In the genomic region with DNA sequence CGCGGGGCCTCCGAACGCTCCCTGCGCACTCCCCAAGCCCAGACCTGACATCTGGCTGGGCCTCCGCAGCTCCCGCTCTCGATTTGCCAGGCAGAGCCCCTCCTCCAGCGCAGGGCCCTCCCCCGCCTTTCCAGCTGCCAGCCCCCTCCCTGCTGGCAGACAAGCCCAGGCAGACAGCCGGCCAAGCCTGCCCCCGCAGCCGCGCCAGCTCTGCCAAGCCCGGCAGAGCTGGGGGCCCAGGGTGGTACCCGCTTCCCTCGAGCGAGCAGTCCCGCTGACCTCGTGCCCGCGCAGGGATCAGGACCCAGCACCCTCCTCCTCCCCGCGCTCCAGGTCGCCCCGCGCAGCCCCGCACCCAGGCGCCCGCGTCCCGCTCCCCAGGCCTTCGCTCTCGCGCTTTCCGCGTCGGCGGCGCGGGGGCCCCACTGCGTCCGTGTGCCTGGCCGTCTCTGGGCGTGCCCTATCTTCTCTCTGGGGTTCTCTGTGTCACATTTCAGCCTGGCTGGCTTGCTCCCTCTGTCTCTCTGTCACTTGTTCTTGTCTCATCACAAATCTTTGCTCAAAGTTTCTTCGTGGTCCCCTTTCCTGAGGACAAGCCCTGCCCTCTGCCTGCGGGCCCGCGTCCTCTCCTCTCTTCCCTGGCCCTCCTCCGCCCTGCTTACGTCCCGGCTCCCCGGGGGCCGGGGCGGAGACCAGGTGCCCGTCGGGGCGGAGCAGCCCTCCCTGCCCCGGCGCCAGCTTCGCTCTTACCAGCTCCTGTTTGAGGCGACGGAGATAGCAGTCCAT, we compare ENCODE assay signal across 1 cellular context.
A peak's percentile ranks its signal among the peaks of the same experiment; 100 is the strongest.
TF ChIP-seq lines count a peak whose summit lies in the region.

No MANE protein-coding gene starts in this region.

TF ChIP-seq in HEK293, 187 proteins besides CTCF, POLR2A, EP300 and RAD21 (continued from another document and continues in another):
- TF ChIP-seq, protein P1, sequence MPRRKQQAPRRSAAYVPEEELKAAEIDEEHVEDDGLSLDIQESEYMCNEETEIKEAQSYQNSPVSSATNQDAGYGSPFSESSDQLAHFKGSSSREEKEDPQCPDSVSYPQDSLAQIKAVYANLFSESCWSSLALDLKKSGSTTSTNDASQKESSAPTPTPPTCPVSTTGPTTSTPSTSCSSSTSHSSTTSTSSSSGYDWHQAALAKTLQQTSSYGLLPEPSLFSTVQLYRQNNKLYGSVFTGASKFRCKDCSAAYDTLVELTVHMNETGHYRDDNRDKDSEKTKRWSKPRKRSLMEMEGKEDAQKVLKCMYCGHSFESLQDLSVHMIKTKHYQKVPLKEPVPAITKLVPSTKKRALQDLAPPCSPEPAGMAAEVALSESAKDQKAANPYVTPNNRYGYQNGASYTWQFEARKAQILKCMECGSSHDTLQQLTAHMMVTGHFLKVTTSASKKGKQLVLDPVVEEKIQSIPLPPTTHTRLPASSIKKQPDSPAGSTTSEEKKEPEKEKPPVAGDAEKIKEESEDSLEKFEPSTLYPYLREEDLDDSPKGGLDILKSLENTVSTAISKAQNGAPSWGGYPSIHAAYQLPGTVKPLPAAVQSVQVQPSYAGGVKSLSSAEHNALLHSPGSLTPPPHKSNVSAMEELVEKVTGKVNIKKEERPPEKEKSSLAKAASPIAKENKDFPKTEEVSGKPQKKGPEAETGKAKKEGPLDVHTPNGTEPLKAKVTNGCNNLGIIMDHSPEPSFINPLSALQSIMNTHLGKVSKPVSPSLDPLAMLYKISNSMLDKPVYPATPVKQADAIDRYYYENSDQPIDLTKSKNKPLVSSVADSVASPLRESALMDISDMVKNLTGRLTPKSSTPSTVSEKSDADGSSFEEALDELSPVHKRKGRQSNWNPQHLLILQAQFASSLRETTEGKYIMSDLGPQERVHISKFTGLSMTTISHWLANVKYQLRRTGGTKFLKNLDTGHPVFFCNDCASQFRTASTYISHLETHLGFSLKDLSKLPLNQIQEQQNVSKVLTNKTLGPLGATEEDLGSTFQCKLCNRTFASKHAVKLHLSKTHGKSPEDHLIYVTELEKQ (tag by site-specific recombination; IDR thresholded peaks at IDR 0.05; ENCODE audit: borderline replicate concordance), result no peak
- no peak; the same call in 1 of the 2 replicates for TF ChIP-seq ZNF10 (tag by site-specific recombination; IDR thresholded peaks at IDR 0.05)
- TF ChIP-seq ZNF239 (tag by site-specific recombination; IDR thresholded peaks at IDR 0.05), result no peak
- no peak for TF ChIP-seq ZBTB21 (tag by site-specific recombination; IDR thresholded peaks at IDR 0.05)
- TF ChIP-seq ZNF837 (tag by site-specific recombination; IDR thresholded peaks at IDR 0.05), result no peak
- TF ChIP-seq, protein P2, sequence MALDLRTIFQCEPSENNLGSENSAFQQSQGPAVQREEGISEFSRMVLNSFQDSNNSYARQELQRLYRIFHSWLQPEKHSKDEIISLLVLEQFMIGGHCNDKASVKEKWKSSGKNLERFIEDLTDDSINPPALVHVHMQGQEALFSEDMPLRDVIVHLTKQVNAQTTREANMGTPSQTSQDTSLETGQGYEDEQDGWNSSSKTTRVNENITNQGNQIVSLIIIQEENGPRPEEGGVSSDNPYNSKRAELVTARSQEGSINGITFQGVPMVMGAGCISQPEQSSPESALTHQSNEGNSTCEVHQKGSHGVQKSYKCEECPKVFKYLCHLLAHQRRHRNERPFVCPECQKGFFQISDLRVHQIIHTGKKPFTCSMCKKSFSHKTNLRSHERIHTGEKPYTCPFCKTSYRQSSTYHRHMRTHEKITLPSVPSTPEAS (tag by site-specific recombination; IDR thresholded peaks at IDR 0.05), result no peak
- TF ChIP-seq ZNF174 (tag by site-specific recombination; IDR thresholded peaks at IDR 0.05), result no peak
- 0 out of 2 replicates have a peak, but pooled peaks have one; percentile 46 for TF ChIP-seq ZSCAN30 (tag by site-specific recombination; IDR thresholded peaks at IDR 0.05)
- TF ChIP-seq ZFHX2 (tag by site-specific recombination; conservative IDR thresholded peaks at IDR 0.05), result peak; percentile 93
- TF ChIP-seq, protein P3, sequence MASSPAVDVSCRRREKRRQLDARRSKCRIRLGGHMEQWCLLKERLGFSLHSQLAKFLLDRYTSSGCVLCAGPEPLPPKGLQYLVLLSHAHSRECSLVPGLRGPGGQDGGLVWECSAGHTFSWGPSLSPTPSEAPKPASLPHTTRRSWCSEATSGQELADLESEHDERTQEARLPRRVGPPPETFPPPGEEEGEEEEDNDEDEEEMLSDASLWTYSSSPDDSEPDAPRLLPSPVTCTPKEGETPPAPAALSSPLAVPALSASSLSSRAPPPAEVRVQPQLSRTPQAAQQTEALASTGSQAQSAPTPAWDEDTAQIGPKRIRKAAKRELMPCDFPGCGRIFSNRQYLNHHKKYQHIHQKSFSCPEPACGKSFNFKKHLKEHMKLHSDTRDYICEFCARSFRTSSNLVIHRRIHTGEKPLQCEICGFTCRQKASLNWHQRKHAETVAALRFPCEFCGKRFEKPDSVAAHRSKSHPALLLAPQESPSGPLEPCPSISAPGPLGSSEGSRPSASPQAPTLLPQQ (tag by site-specific recombination; IDR thresholded peaks at IDR 0.05), result peak; percentile 94
- TF ChIP-seq ZNF221 (tag by site-specific recombination; IDR thresholded peaks at IDR 0.05; ENCODE audit: borderline replicate concordance), result no peak
- TF ChIP-seq ZFP3 (tag by site-specific recombination; IDR thresholded peaks at IDR 0.05; ENCODE audit: low read depth), result no peak
- TF ChIP-seq, protein P4, sequence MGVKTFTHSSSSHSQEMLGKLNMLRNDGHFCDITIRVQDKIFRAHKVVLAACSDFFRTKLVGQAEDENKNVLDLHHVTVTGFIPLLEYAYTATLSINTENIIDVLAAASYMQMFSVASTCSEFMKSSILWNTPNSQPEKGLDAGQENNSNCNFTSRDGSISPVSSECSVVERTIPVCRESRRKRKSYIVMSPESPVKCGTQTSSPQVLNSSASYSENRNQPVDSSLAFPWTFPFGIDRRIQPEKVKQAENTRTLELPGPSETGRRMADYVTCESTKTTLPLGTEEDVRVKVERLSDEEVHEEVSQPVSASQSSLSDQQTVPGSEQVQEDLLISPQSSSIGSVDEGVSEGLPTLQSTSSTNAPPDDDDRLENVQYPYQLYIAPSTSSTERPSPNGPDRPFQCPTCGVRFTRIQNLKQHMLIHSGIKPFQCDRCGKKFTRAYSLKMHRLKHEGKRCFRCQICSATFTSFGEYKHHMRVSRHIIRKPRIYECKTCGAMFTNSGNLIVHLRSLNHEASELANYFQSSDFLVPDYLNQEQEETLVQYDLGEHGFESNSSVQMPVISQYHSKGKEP (tag by site-specific recombination; IDR thresholded peaks at IDR 0.05), result 0 out of 2 replicates have a peak, but pooled peaks have one; percentile 32
- TF ChIP-seq HOXC10 (CRISPR knock-in tag; IDR thresholded peaks at IDR 0.05), result no peak
- TF ChIP-seq ZIC2 (tag by site-specific recombination; IDR thresholded peaks at IDR 0.05), result peak; percentile 6
- TF ChIP-seq, protein P5, sequence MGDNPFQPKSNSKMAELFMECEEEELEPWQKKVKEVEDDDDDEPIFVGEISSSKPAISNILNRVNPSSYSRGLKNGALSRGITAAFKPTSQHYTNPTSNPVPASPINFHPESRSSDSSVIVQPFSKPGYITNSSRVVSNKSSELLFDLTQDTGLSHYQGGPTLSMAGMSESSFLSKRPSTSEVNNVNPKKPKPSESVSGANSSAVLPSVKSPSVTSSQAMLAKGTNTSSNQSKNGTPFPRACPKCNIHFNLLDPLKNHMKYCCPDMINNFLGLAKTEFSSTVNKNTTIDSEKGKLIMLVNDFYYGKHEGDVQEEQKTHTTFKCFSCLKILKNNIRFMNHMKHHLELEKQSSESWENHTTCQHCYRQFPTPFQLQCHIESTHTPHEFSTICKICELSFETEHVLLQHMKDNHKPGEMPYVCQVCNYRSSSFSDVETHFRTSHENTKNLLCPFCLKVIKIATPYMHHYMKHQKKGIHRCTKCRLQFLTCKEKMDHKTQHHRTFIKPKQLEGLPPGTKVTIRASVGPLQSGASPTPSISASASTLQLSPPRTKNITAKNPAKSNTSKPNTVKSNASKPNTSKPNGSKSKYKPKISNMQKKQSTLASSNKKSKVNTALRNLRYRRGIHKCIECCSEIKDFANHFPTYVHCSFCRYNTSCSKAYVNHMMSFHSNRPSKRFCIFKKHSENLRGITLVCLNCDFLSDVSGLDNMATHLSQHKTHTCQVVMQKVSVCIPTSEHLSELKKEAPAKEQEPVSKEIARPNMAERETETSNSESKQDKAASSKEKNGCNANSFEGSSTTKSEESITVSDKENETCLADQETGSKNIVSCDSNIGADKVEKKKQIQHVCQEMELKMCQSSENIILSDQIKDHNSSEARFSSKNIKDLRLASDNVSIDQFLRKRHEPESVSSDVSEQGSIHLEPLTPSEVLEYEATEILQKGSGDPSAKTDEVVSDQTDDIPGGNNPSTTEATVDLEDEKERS (tag by site-specific recombination; IDR thresholded peaks at IDR 0.05), result no peak
- TF ChIP-seq, protein P6, sequence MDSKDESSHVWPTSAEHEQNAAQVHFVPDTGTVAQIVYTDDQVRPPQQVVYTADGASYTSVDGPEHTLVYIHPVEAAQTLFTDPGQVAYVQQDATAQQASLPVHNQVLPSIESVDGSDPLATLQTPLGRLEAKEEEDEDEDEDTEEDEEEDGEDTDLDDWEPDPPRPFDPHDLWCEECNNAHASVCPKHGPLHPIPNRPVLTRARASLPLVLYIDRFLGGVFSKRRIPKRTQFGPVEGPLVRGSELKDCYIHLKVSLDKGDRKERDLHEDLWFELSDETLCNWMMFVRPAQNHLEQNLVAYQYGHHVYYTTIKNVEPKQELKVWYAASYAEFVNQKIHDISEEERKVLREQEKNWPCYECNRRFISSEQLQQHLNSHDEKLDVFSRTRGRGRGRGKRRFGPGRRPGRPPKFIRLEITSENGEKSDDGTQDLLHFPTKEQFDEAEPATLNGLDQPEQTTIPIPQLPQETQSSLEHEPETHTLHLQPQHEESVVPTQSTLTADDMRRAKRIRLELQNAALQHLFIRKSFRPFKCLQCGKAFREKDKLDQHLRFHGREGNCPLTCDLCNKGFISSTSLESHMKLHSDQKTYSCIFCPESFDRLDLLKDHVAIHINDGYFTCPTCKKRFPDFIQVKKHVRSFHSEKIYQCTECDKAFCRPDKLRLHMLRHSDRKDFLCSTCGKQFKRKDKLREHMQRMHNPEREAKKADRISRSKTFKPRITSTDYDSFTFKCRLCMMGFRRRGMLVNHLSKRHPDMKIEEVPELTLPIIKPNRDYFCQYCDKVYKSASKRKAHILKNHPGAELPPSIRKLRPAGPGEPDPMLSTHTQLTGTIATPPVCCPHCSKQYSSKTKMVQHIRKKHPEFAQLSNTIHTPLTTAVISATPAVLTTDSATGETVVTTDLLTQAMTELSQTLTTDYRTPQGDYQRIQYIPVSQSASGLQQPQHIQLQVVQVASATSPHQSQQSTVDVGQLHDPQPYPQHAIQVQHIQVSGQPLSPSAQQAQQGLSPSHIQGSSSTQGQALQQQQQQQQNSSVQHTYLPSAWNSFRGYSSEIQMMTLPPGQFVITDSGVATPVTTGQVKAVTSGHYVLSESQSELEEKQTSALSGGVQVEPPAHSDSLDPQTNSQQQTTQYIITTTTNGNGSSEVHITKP (tag by site-specific recombination; IDR thresholded peaks at IDR 0.05), result no peak; the same call in 1 of the 2 replicates
- no peak for TF ChIP-seq RBAK (tag by site-specific recombination; IDR thresholded peaks at IDR 0.05)
- TF ChIP-seq, protein P7, sequence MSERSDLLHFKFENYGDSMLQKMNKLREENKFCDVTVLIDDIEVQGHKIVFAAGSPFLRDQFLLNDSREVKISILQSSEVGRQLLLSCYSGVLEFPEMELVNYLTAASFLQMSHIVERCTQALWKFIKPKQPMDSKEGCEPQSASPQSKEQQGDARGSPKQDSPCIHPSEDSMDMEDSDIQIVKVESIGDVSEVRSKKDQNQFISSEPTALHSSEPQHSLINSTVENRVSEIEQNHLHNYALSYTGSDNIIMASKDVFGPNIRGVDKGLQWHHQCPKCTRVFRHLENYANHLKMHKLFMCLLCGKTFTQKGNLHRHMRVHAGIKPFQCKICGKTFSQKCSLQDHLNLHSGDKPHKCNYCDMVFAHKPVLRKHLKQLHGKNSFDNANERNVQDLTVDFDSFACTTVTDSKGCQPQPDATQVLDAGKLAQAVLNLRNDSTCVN (tag by site-specific recombination; optimal IDR thresholded peaks at IDR 0.05), result peak; percentile 93
- no peak for TF ChIP-seq ZNF302 (tag by site-specific recombination; IDR thresholded peaks at IDR 0.05; ENCODE audit: low read depth)
- no peak for TF ChIP-seq GFI1B (tag by site-specific recombination; IDR thresholded peaks at IDR 0.05)
- TF ChIP-seq ZNF266 (tag by site-specific recombination; IDR thresholded peaks at IDR 0.05; ENCODE audit: low read depth), result no peak
- peak; percentile 93 for TF ChIP-seq ZNF423 (tag by site-specific recombination; IDR thresholded peaks at IDR 0.05)
- TF ChIP-seq, protein P8, sequence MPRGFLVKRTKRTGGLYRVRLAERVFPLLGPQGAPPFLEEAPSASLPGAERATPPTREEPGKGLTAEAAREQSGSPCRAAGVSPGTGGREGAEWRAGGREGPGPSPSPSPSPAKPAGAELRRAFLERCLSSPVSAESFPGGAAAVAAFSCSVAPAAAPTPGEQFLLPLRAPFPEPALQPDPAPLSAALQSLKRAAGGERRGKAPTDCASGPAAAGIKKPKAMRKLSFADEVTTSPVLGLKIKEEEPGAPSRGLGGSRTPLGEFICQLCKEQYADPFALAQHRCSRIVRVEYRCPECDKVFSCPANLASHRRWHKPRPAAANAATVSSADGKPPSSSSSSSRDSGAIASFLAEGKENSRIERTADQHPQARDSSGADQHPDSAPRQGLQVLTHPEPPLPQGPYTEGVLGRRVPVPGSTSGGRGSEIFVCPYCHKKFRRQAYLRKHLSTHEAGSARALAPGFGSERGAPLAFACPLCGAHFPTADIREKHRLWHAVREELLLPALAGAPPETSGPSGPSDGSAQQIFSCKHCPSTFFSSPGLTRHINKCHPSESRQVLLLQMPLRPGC (tag by site-specific recombination; IDR thresholded peaks at IDR 0.05), result no peak
- no peak for TF ChIP-seq ZNF549 (tag by site-specific recombination; IDR thresholded peaks at IDR 0.05)
- no peak for TF ChIP-seq ZNF624 (tag by site-specific recombination; IDR thresholded peaks at IDR 0.05)
- TF ChIP-seq, protein P9, sequence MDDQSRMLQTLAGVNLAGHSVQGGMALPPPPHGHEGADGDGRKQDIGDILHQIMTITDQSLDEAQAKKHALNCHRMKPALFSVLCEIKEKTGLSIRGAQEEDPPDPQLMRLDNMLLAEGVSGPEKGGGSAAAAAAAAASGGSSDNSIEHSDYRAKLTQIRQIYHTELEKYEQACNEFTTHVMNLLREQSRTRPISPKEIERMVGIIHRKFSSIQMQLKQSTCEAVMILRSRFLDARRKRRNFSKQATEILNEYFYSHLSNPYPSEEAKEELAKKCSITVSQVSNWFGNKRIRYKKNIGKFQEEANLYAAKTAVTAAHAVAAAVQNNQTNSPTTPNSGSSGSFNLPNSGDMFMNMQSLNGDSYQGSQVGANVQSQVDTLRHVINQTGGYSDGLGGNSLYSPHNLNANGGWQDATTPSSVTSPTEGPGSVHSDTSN (CRISPR knock-in tag; IDR thresholded peaks at IDR 0.05), result no peak; the same call in 1 of the 2 replicates
- no peak for TF ChIP-seq ZNF404 (tag by site-specific recombination; IDR thresholded peaks at IDR 0.05)
- no peak for TF ChIP-seq ZNF510 (tag by site-specific recombination; IDR thresholded peaks at IDR 0.05; ENCODE audit: insufficient replicate concordance)
- TF ChIP-seq ZNF600 (tag by site-specific recombination; IDR thresholded peaks at IDR 0.05), result peak; percentile 65
- no peak for TF ChIP-seq ZNF521 (tag by site-specific recombination; IDR thresholded peaks at IDR 0.05)
